28 cellular contexts compared by ENCODE assay signal in genomic region chr9:117548556-117548955, GRCh38.
"Had no signal": no experiment of that assay in that cellular context is flagged by ENCODE, and none has a peak within 500 bp of the region (broad histone marks: within the 10 kb centered on the region; RNA-seq: fewer than 3 reads in every experiment).

No MANE protein-coding gene starts in this region.

- H3K36me3 ChIP-seq: heart right ventricle, left ventricle myocardium inferior, pancreas, prostate gland, sigmoid colon, stomach, thyroid gland, upper lobe of left lung, vagina had no signal

- DNase-seq: activated B cell treated with CpG ODN at 0.5 μM for 24 hours; activated CD4-positive, alpha-beta T cell treated with anti-CD3 and anti-CD28 coated beads, Interleukin-2, amount 50 U/mL, for 1 hour; activated CD8-positive, alpha-beta T cell treated with anti-CD3 and anti-CD28 coated beads for 36 hours; activated gamma-delta T cell treated with Interleukin-2 at 50 U/mL for 16 hours; activated naive CD8-positive, alpha-beta T cell treated with anti-CD3 and anti-CD28 coated beads, Interleukin-2, amount 50 U/mL, for 24 hours; activated T-cell treated with anti-CD3 and anti-CD28 coated beads, Interleukin-2, amount 50 U/mL, for 4 hours; foreskin melanocyte; heart right ventricle; left ventricle myocardium inferior; mucosa of descending colon; pancreas; retina; sigmoid colon; stimulated activated CD4-positive, alpha-beta T cell treated with anti-CD3 and anti-CD28 coated beads, Interleukin-1b, Interleukin-23, amount 100 ng/mL, for 48 hours; stimulated activated naive B cell treated with anti-CD40 and anti-IgM and Interleukin-4, amounts not matched to agents 10 μg/mL and 1 μg/mL and 100 μg/mL, for 72 hours; stomach; T-helper 2 cell; thyroid gland; upper lobe of left lung had no signal

- H3K36me3 Mint-ChIP-seq: activated naive CD4-positive, alpha-beta T cell treated with anti-CD3 and anti-CD28 coated beads, Interleukin-2, amount 50 U/mL, for 24 hours; stimulated activated naive B cell treated with anti-CD40 and anti-IgM and Interleukin-4, amounts not matched to agents 10 μg/mL and 1 μg/mL and 100 μg/mL, for 72 hours had no signal

- H3K27me3 Mint-ChIP-seq: activated CD8-positive, alpha-beta T cell treated with anti-CD3 and anti-CD28 coated beads for 36 hours; activated naive CD8-positive, alpha-beta T cell treated with anti-CD3 and anti-CD28 coated beads, Interleukin-2, amount 50 U/mL, for 24 hours had no signal

- H3K27ac Mint-ChIP-seq: activated B cell treated with CpG ODN at 0.5 μM for 24 hours; activated CD8-positive, alpha-beta T cell treated with anti-CD3 and anti-CD28 coated beads for 36 hours; activated naive CD4-positive, alpha-beta T cell treated with anti-CD3 and anti-CD28 coated beads, Interleukin-2, amount 50 U/mL, for 24 hours; activated naive CD8-positive, alpha-beta T cell treated with anti-CD3 and anti-CD28 coated beads, Interleukin-2, amount 50 U/mL, for 24 hours; activated T-helper 17 cell treated with anti-CD3 and anti-CD28 coated beads, Interleukin-2, amount 50 U/mL, for 72 hours; dendritic cell treated with granulocyte-macrophage colony-stimulating factor and Interleukin-4, amounts not matched to agents 40 ng/mL and 50 ng/mL, for 4 days; stimulated activated naive B cell treated with anti-CD40 and anti-IgM and Interleukin-4, amounts not matched to agents 10 μg/mL and 1 μg/mL and 100 μg/mL, for 72 hours had no signal

- H3K4me1 Mint-ChIP-seq: activated B cell treated with CpG ODN at 0.5 μM for 24 hours; activated T-helper 17 cell treated with anti-CD3 and anti-CD28 coated beads, Interleukin-2, amount 50 U/mL, for 72 hours; stimulated activated naive B cell treated with anti-CD40 and anti-IgM and Interleukin-4, amounts not matched to agents 10 μg/mL and 1 μg/mL and 100 μg/mL, for 72 hours had no signal

- H3K4me3 Mint-ChIP-seq: activated B cell treated with CpG ODN at 0.5 μM for 24 hours; activated CD8-positive, alpha-beta T cell treated with anti-CD3 and anti-CD28 coated beads for 36 hours; activated naive CD4-positive, alpha-beta T cell treated with anti-CD3 and anti-CD28 coated beads, Interleukin-2, amount 50 U/mL, for 24 hours; activated naive CD8-positive, alpha-beta T cell treated with anti-CD3 and anti-CD28 coated beads, Interleukin-2, amount 50 U/mL, for 24 hours; activated T-cell treated with anti-CD3 and anti-CD28 coated beads, Interleukin-2, amount 50 U/mL, for 4 hours; activated T-helper 17 cell treated with anti-CD3 and anti-CD28 coated beads, Interleukin-2, amount 50 U/mL, for 72 hours; central memory CD8-positive, alpha-beta T cell; dendritic cell treated with granulocyte-macrophage colony-stimulating factor and Interleukin-4, amounts not matched to agents 40 ng/mL and 50 ng/mL, for 4 days; endodermal cell; stimulated activated naive B cell treated with anti-CD40 and anti-IgM and Interleukin-4, amounts not matched to agents 10 μg/mL and 1 μg/mL and 100 μg/mL, for 72 hours had no signal

- H3K27ac ChIP-seq: heart right ventricle, left ventricle myocardium inferior, pancreas, prostate gland, sigmoid colon, thyroid gland, upper lobe of left lung, vagina had no signal

- H3K4me1 ChIP-seq: prostate gland, sigmoid colon, vagina had no signal

- H3K27me3 ChIP-seq: pancreas, stomach, thyroid gland, upper lobe of left lung, vagina had no signal

- H3K4me2 ChIP-seq: smooth muscle cell had no signal

- ATAC-seq: activated CD8-positive, alpha-beta T cell treated with anti-CD3 and anti-CD28 coated beads for 36 hours; activated naive CD8-positive, alpha-beta T cell treated with anti-CD3 and anti-CD28 coated beads, Interleukin-2, amount 50 U/mL, for 24 hours; activated T-cell treated with anti-CD3 and anti-CD28 coated beads, Interleukin-2, amount 50 U/mL, for 4 hours; activated T-helper 17 cell treated with anti-CD3 and anti-CD28 coated beads, Interleukin-2, amount 50 U/mL, for 72 hours; esophagus mucosa; heart right ventricle; mucosa of descending colon; pancreas; stimulated activated naive B cell treated with anti-CD40 and anti-IgM and Interleukin-4, amounts not matched to agents 10 μg/mL and 1 μg/mL and 100 μg/mL, for 72 hours had no signal

- H3K4me3 ChIP-seq: heart right ventricle, left ventricle myocardium inferior, mucosa of descending colon, pancreas, prostate gland, sigmoid colon, smooth muscle cell, stomach, thyroid gland, upper lobe of left lung, vagina had no signal

- H3K9me3 ChIP-seq: heart right ventricle, left ventricle myocardium inferior, mucosa of descending colon, pancreas, prostate gland, sigmoid colon, stomach, thyroid gland, upper lobe of left lung, vagina had no signal

- H3K9me3 Mint-ChIP-seq: activated B cell treated with CpG ODN at 0.5 μM for 24 hours; activated CD8-positive, alpha-beta T cell treated with anti-CD3 and anti-CD28 coated beads for 36 hours; activated naive CD4-positive, alpha-beta T cell treated with anti-CD3 and anti-CD28 coated beads, Interleukin-2, amount 50 U/mL, for 24 hours; activated T-cell treated with anti-CD3 and anti-CD28 coated beads, Interleukin-2, amount 50 U/mL, for 4 hours; dendritic cell treated with granulocyte-macrophage colony-stimulating factor and Interleukin-4, amounts not matched to agents 40 ng/mL and 50 ng/mL, for 4 days; endodermal cell; stimulated activated naive B cell treated with anti-CD40 and anti-IgM and Interleukin-4, amounts not matched to agents 10 μg/mL and 1 μg/mL and 100 μg/mL, for 72 hours had no signal
